In genomic region chr14:87992349-87992719, GRCh38 we compare ENCODE assay signal across 8 cellular contexts. TPM values are rescaled to one million over a fixed set of nuclear protein-coding genes. Genes with fewer than 3 reads are reported as not detected.
A peak's percentile ranks its signal among the peaks of the same experiment; 100 is the strongest.
DNase-seq lines count a peak whose midpoint lies in the region; FAIRE-seq and TF ChIP-seq lines count a peak whose summit lies in the region.

No MANE protein-coding gene starts in this region.

- CTCF ChIA-PET in activated CD4-positive, alpha-beta memory T cell treated with anti-CD3 and anti-CD28 coated beads, Interleukin-2, amount 10 ng/mL, durations not matched to agents 7 days and 5 days (lab: Charles Lee), result interaction anchor here (0.7 to 3.1 kb wide), 5 partner anchors 13 to 46 kb away, joined by 3 to 28 read pairs (median 9); partner anchors contain the start of gene GPR65

- H3K9me3 ChIP-seq in GM23248 (ENCODE audit: low read depth) (no peaks in the 10 kb centered on the region), cardiac muscle cell (ENCODE audit: low read depth) (no peaks in the 10 kb centered on the region)

- POLR2A ChIA-PET in activated CD4-positive, alpha-beta memory T cell treated with anti-CD3 and anti-CD28 coated beads, Interleukin-2, amount 10 ng/mL, durations not matched to agents 7 days and 5 days (lab: Charles Lee), result interaction anchor here (0.7 to 4.9 kb wide), 16 partner anchors 9 to 171 kb away, joined by 3 to 140 read pairs (median 5); partner anchors contain the start of gene GPR65

- H3K4me3 Mint-ChIP-seq in activated CD4-positive, alpha-beta memory T cell treated with anti-CD3 and anti-CD28 coated beads, Interleukin-2, amount 10 ng/mL, durations not matched to agents 7 days and 5 days, result peak overlapping the region; percentile 80

- in situ Hi-C loops in GM23248 (cut with MboI), result no loop called here

- peaks cover 3% of the 10 kb centered on the region for H3K36me3 Mint-ChIP-seq in activated CD4-positive, alpha-beta memory T cell treated with anti-CD3 and anti-CD28 coated beads, Interleukin-2, amount 10 ng/mL, durations not matched to agents 7 days and 5 days (ENCODE audit: low read depth)

- H3K9ac ChIP-seq in GM23248, result peak overlapping the region; percentile 84

- H3K27me3 Mint-ChIP-seq in activated CD4-positive, alpha-beta memory T cell treated with anti-CD3 and anti-CD28 coated beads, Interleukin-2, amount 10 ng/mL, durations not matched to agents 7 days and 5 days, result no peaks in the 10 kb centered on the region

- peaks cover 15% of the 10 kb centered on the region; the same call in 1 of the 2 replicates for H3K4me1 ChIP-seq in GM23248 (ENCODE audit: insufficient read depth)
- peaks cover 38% of the 10 kb centered on the region for H3K4me1 ChIP-seq in cardiac muscle cell (ENCODE audit: low read depth)

- peak overlapping the region; percentile 74 for H3K4me3 ChIP-seq in GM23248
- H3K4me3 ChIP-seq in cardiac muscle cell, result peak overlapping the region; percentile 50
- peak overlapping the region; percentile 62 for H3K4me3 ChIP-seq in retinal pigment epithelial cell (ENCODE audit: low read length)

- H3F3A ChIP-seq in GM23248 (ENCODE audit: insufficient read depth), result peaks cover 10% of the 10 kb centered on the region; the same call in 1 of the 2 replicates

- H3K79me2 ChIP-seq in GM23248 (ENCODE audit: insufficient read depth), result no peaks in the 10 kb centered on the region

- peak overlapping the region; percentile 84 for H3K27ac Mint-ChIP-seq in activated CD4-positive, alpha-beta memory T cell treated with anti-CD3 and anti-CD28 coated beads, Interleukin-2, amount 10 ng/mL, durations not matched to agents 7 days and 5 days

- WGBS in GM23248 (ENCODE audit: low coverage in 1 of 2, low lambda C conversion rate in 2 of 2, missing lambda C conversion rate in 2 of 2), 2 experiments, result 1 to 5% methylated on average over 20 of the region's 20 CpGs

- peaks cover 56% of the 10 kb centered on the region for H3K4me1 Mint-ChIP-seq in activated CD4-positive, alpha-beta memory T cell treated with anti-CD3 and anti-CD28 coated beads, Interleukin-2, amount 10 ng/mL, durations not matched to agents 7 days and 5 days

- H3K9me3 Mint-ChIP-seq in activated CD4-positive, alpha-beta memory T cell treated with anti-CD3 and anti-CD28 coated beads, Interleukin-2, amount 10 ng/mL, durations not matched to agents 7 days and 5 days, result no peaks in the 10 kb centered on the region

- DNase-seq in GM23248, result peak; percentile 66
- no peak for DNase-seq in activated CD4-positive, alpha-beta memory T cell treated with anti-CD3 and anti-CD28 coated beads, Interleukin-2, amount 10 ng/mL, durations not matched to agents 7 days and 5 days
- DNase-seq in cardiac muscle cell (ENCODE audit: low read depth in 1 of 2, low spot score in 1 of 2), result peak in 1 of 2 donors; percentile 36
- no peak for DNase-seq in retinal pigment epithelial cell (ENCODE audit: low read depth)
- DNase-seq in COLO668 (lab: John Stamatoyannopoulos, UW; ENCODE audit: unreplicated experiment), result no peak
- DNase-seq in GM12892 (ENCODE audit: insufficient read length), result no peak
- DNase-seq in NK-92 (lab: John Stamatoyannopoulos, UW; ENCODE audit: unreplicated experiment), result no peak

- H3K9me2 ChIP-seq in GM23248 (ENCODE audit: insufficient read depth), result no peaks in the 10 kb centered on the region

- H3K27ac ChIP-seq in C4-2B, result peak overlapping the region; percentile 54
- peak overlapping the region; percentile 80 for H3K27ac ChIP-seq in GM23248
- H3K27ac ChIP-seq in cardiac muscle cell, result peak overlapping the region; percentile 93

- H3K27me3 ChIP-seq in GM23248 (replicated peaks; ENCODE audit: insufficient read depth), result no peaks in the 10 kb centered on the region
- no peaks in the 10 kb centered on the region for H3K27me3 ChIP-seq in cardiac muscle cell

- FAIRE-seq in GM12892 (lab: Jason Lieb, UNC), result no peak

- H3K36me3 ChIP-seq in GM23248 (ENCODE audit: low read depth) (no peaks in the 10 kb centered on the region), cardiac muscle cell (no peaks in the 10 kb centered on the region)

- peak overlapping the region; percentile 94 for H2AFZ ChIP-seq in GM23248

- TF ChIP-seq CTCF in C4-2B (conservative IDR thresholded peaks at IDR 0.05), result no peak
- no peak for TF ChIP-seq CTCF in cardiac muscle cell (IDR thresholded peaks at IDR 0.05; ENCODE audit: low read depth, low read length)
- TF ChIP-seq CTCF in retinal pigment epithelial cell (conservative IDR thresholded peaks at IDR 0.05; ENCODE audit: low read depth, low read length), result no peak

- TF ChIP-seq POLR2A in GM12892 (IDR thresholded peaks at IDR 0.05; ENCODE audit: low read depth, low read length), result no peak

- peak overlapping the region; percentile 67 for H3K4me2 ChIP-seq in GM23248 (ENCODE audit: unreplicated experiment)

- no peaks in the 10 kb centered on the region for H4K20me1 ChIP-seq in GM23248 (ENCODE audit: insufficient read depth)

RNA-seq across cellular contexts. Expression of gene GALC, which starts 0.6 kb away (rescaled TPM):
- total RNA-seq in GM23248 (2014; rRNA removed; shearing (Covaris generic)), result 20.9 and 24.0 TPM in 2 replicates
- polyA plus RNA-seq in GM23248 (2016; fragmentation: Nextera tagmentation; extraction: Ambion mirVana) (13.1 TPM in 2 replicates), cardiac muscle cell (31.3 and 34.6 TPM in 2 replicates)
- 10 to 100 TPM; 24.3 to 27.6 TPM for total RNA-seq in activated CD4-positive, alpha-beta memory T cell treated with anti-CD3 and anti-CD28 coated beads, Interleukin-2, amount 10 ng/mL, durations not matched to agents 7 days and 5 days
- 41.9 and 69.5 TPM in 2 replicates for total RNA-seq in cardiac muscle cell
- 6.9 TPM for polyA plus RNA-seq in GM12892 (2012; ENCODE audit: missing spikeins)

RNA-seq across cellular contexts. Expression of gene GPR65, which starts 12.6 kb away (rescaled TPM):
- total RNA-seq in GM23248 (2014; rRNA removed; shearing (Covaris generic)), result 0.13 and 0.22 TPM in 2 replicates
- polyA plus RNA-seq in GM23248 (2016; fragmentation: Nextera tagmentation; extraction: Ambion mirVana) (0.06 and 0.10 TPM in 2 replicates), cardiac muscle cell (not detected in 2 replicates)
- 10 to 100 TPM; 22.9 to 23.7 TPM for total RNA-seq in activated CD4-positive, alpha-beta memory T cell treated with anti-CD3 and anti-CD28 coated beads, Interleukin-2, amount 10 ng/mL, durations not matched to agents 7 days and 5 days
- not detected in 2 replicates for total RNA-seq in cardiac muscle cell
- polyA plus RNA-seq in GM12892 (2012; ENCODE audit: missing spikeins), result 5.9 TPM

Comparison
In these comparisons a context has a peak if more than half of its experiments do, and no peak if none do; other contexts are left out.
1. RNA of gene GPR65, which starts 12.6 kb away (total RNA-seq): 22.9 to 23.7 TPM in activated CD4-positive, alpha-beta memory T cell treated with anti-CD3 and anti-CD28 coated beads, Interleukin-2, amount 10 ng/mL, durations not matched to agents 7 days and 5 days; 0.13 to 0.22 TPM in GM23248 and not detected in cardiac muscle cell; every median in the first group is over 10 times any median in the second.
2. Peak in every context shown above with its lines, with median percentiles within 50 percentile points of each other: H3K27ac ChIP-seq and H3K4me3 ChIP-seq.